8 cellular contexts compared by ENCODE assay signal in genomic region chr9:115593587-115594091, GRCh38.
A peak's percentile ranks its signal among the peaks of the same experiment; 100 is the strongest.
DNase-seq lines count a peak whose midpoint lies in the region; ATAC-seq, FAIRE-seq and TF ChIP-seq lines count a peak whose summit lies in the region.

No MANE protein-coding gene starts in this region.

- H3K4me2 ChIP-seq in astrocyte (ENCODE audit: low read length), result no peak overlapping the region

- H3K4me1 Mint-ChIP-seq in astrocyte (ENCODE audit: low read depth, unreplicated experiment), result peaks cover 77% of the 10 kb centered on the region

- peak; percentile 89 for TF ChIP-seq CTCF in astrocyte (IDR thresholded peaks at IDR 0.05; ENCODE audit: insufficient read depth, low read depth, low read length)
- TF ChIP-seq CTCF in kidney (IDR thresholded peaks at IDR 0.05; ENCODE audit: borderline replicate concordance, extremely low read depth, insufficient read depth), result peak; percentile 72

- FAIRE-seq in GM19239 (lab: Jason Lieb, UNC) (peak; percentile 65), astrocyte (lab: Jason Lieb, UNC) (peak; percentile 67), kidney (lab: Jason Lieb, UNC) (no peak)

- no peak overlapping the region for H2AFZ ChIP-seq in astrocyte (ENCODE audit: low read depth, low read length)

- H3K9me3 Mint-ChIP-seq in astrocyte (ENCODE audit: unreplicated experiment), result peaks cover 8% of the 10 kb centered on the region

- no peaks in the 10 kb centered on the region for H3K27me3 Mint-ChIP-seq in astrocyte (ENCODE audit: low read depth, unreplicated experiment)

- no peaks in the 10 kb centered on the region for H3K27me3 ChIP-seq in astrocyte (ENCODE audit: insufficient read depth, low read length)
- H3K27me3 ChIP-seq in aorta (ENCODE audit: control insufficient read depth in 1 of 2, insufficient read depth in 2 of 2, low read length in 1 of 2), result no peaks in the 10 kb centered on the region

- peak overlapping the region; percentile 94 for H3K27ac ChIP-seq in astrocyte (ENCODE audit: low read depth, low read length)
- H3K27ac ChIP-seq in kidney (ENCODE audit: low read depth in 2 of 2, low read length in 2 of 2), result no peak overlapping the region
- H3K27ac ChIP-seq in aorta (ENCODE audit: low read depth in 1 of 2, low read length in 2 of 2), result no peak overlapping the region

- no peaks in the 10 kb centered on the region for H3K79me2 ChIP-seq in astrocyte (ENCODE audit: insufficient read depth, low read length)

- H3K36me3 ChIP-seq in astrocyte (ENCODE audit: insufficient read depth, low read length), result no peaks in the 10 kb centered on the region
- no peaks in the 10 kb centered on the region for H3K36me3 ChIP-seq in kidney (ENCODE audit: control insufficient read depth in 1 of 2, insufficient read depth in 2 of 2, low read length in 2 of 2)
- H3K36me3 ChIP-seq in aorta (ENCODE audit: control insufficient read depth in 1 of 2, insufficient read depth in 2 of 2, low read length in 1 of 2), result no peaks in the 10 kb centered on the region

- H3K4me3 ChIP-seq in astrocyte (ENCODE audit: insufficient read depth, low read depth, low read length) (no peak overlapping the region), kidney (ENCODE audit: low read length in 2 of 2) (no peak overlapping the region), aorta (ENCODE audit: low read length in 2 of 2) (no peak overlapping the region)

- 2 to 5% methylated on average over 4 of the region's 4 CpGs for WGBS in aorta, 2 donors

- H3K27ac Mint-ChIP-seq in astrocyte (ENCODE audit: unreplicated experiment), result peak overlapping the region; percentile 99

- H3K4me1 ChIP-seq in astrocyte (ENCODE audit: insufficient read depth, low read length) (peaks cover 63% of the 10 kb centered on the region), kidney (ENCODE audit: control insufficient read depth in 1 of 2, insufficient read depth in 1 of 2, low read depth in 1 of 2, low read length in 2 of 2) (no peaks in the 10 kb centered on the region), aorta (ENCODE audit: control insufficient read depth in 1 of 2, insufficient read depth in 2 of 2, low read length in 2 of 2) (peaks cover 3 to 5% of the 10 kb centered on the region in 2 donors)

- H3K4me3 Mint-ChIP-seq in astrocyte (ENCODE audit: unreplicated experiment), result no peak overlapping the region

- DNase-seq in Ammon's horn (ENCODE audit: low spot score) (peak; percentile 50), GM19239 (ENCODE audit: insufficient read length, low spot score) (peak; percentile 8), NCI-H1105 treated with DMSO at 0.1 percent for 48 hours (lab: John Stamatoyannopoulos, UW) (peak; percentile 45), astrocyte (ENCODE audit: low read depth) (no peak), kidney (no peak), aorta (no peak)
- no peak for DNase-seq in activated CD8-positive, alpha-beta memory T cell treated with anti-CD3 and anti-CD28 coated beads, Interleukin-2, amount 50 U/mL, for 48 hours

- intact Hi-C loops in kidney (cut with DNase I) (no loop called here), aorta (cut with DNase I) (loop anchor here (2.0 to 10.0 kb wide), 11 partner anchors 61 to 1069 kb away; partner anchors contain the start of gene PAPPA (in 1 of the 2))

- H3K9me3 ChIP-seq in astrocyte (ENCODE audit: insufficient read depth, low read depth, low read length) (no peaks in the 10 kb centered on the region), kidney (ENCODE audit: control insufficient read depth in 1 of 2, low read length in 2 of 2) (peaks cover 0 to 8% of the 10 kb centered on the region in 2 donors), aorta (ENCODE audit: control insufficient read depth, low read length) (no peaks in the 10 kb centered on the region)

- H4K20me1 ChIP-seq in astrocyte (ENCODE audit: insufficient read depth, low read length), result no peaks in the 10 kb centered on the region

- H3K36me3 Mint-ChIP-seq in astrocyte (ENCODE audit: low read depth, unreplicated experiment), result no peaks in the 10 kb centered on the region

- ATAC-seq in aorta (ENCODE audit: low FRiP score) (peak; percentile 62), GM21619 (IDR thresholded peaks at IDR 0.05; ENCODE audit: unreplicated experiment) (no peak)

- peak overlapping the region; percentile 82 for H3K9ac ChIP-seq in astrocyte (ENCODE audit: low read length)
- H3K9ac ChIP-seq in kidney (ENCODE audit: low read length in 2 of 2), result no peak overlapping the region

Comparison
In these comparisons a context has a peak if more than half of its experiments do, and no peak if none do; other contexts are left out.
1. DNase-seq: peak in Ammon's horn (single experiment), GM19239 (single experiment) and NCI-H1105 treated with DMSO at 0.1 percent for 48 hours (single experiment); none in astrocyte (single experiment), kidney (single experiment), aorta (0 of 2) and activated CD8-positive, alpha-beta memory T cell treated with anti-CD3 and anti-CD28 coated beads, Interleukin-2, amount 50 U/mL, for 48 hours (single experiment).